ENCODE assay signal across 14 cellular contexts in the genomic region with DNA sequence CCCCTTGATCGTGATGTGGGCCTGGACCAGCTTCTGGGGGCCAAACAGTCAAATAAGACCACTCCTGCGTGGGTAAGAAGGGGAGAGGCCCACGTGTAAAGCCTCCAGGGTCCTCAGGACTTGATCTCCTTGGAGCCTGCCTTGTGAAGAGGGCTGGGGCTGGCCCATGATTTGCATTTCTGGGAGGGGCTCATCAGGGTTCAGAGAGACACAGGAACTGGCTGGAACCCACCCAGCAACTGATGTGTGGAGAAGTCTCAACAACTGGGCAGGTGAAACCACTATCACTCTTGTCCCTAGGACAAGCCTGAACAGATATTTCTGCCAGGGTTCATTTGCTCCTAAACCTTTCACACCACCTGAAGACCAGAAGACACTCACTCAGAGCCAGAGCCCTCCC.
"Had no signal": no experiment of that assay in that cellular context is flagged by ENCODE, and none has a peak within 500 bp of the region (broad histone marks: within the 10 kb centered on the region; RNA-seq: fewer than 3 reads in every experiment).

No MANE protein-coding gene starts in this region.

- H3K4me3 ChIP-seq: ascending aorta, esophagus squamous epithelium, lung, mucosa of descending colon, sigmoid colon, testis had no signal

- H3K9me3 Mint-ChIP-seq: natural killer cell had no signal

- H3K27ac Mint-ChIP-seq: activated CD4-positive, alpha-beta memory T cell treated with anti-CD3 and anti-CD28 coated beads for 36 hours; natural killer cell had no signal

- H3K27ac ChIP-seq: esophagus squamous epithelium, testis had no signal

- H3K4me3 Mint-ChIP-seq: activated CD4-positive, alpha-beta memory T cell treated with anti-CD3 and anti-CD28 coated beads for 36 hours; natural killer cell had no signal

- DNase-seq: activated CD4-positive, alpha-beta memory T cell treated with anti-CD3 and anti-CD28 coated beads for 36 hours; activated naive CD4-positive, alpha-beta T cell; activated T-cell treated with anti-CD3 and anti-CD28 coated beads, Interleukin-2, amount 50 U/mL, for 48 hours; esophagus squamous epithelium; left cardiac atrium; mucosa of descending colon; natural killer cell; sigmoid colon; stimulated activated CD4-positive, alpha-beta T cell treated with anti-CD3 and anti-CD28 coated beads, Interleukin-2, amount 100 ng/mL, for 48 hours; stimulated activated naive CD8-positive, alpha-beta T cell treated with anti-CD3 and anti-CD28 coated beads, Interleukin-15, Interleukin-2, amounts not matched to agents 100 U/mL and 50 U/mL, for 24 hours; T-helper 9 cell; testis had no signal

- H3K4me1 Mint-ChIP-seq: natural killer cell had no signal

- H3K9me3 ChIP-seq: ascending aorta, esophagus squamous epithelium, mucosa of descending colon, testis had no signal

- H3K27me3 ChIP-seq: ascending aorta, sigmoid colon, testis had no signal

- H3K36me3 Mint-ChIP-seq: activated CD4-positive, alpha-beta memory T cell treated with anti-CD3 and anti-CD28 coated beads for 36 hours; natural killer cell had no signal
